In genomic region chr1:29284286-29284960, GRCh38 we compare ENCODE assay signal across 19 cellular contexts.
"Had no signal": no experiment of that assay in that cellular context is flagged by ENCODE, and none has a peak within 500 bp of the region (broad histone marks: within the 10 kb centered on the region; RNA-seq: fewer than 3 reads in every experiment).

No MANE protein-coding gene starts in this region.

- H3K27me3 Mint-ChIP-seq: activated naive CD8-positive, alpha-beta T cell treated with anti-CD3 and anti-CD28 coated beads, Interleukin-2, amount 50 U/mL, for 24 hours had no signal

- H3K9me3 ChIP-seq: ascending aorta, ovary, testis had no signal

- DNase-seq: activated CD4-positive, alpha-beta T cell treated with anti-CD3 and anti-CD28 coated beads, Interleukin-2, amount 50 U/mL, for 4 hours; activated CD8-positive, alpha-beta memory T cell treated with anti-CD3 and anti-CD28 coated beads, Interleukin-2, amount 50 U/mL, for 4 hours; activated naive CD4-positive, alpha-beta T cell treated with Interleukin-2 at 50 U/mL for 16 hours; activated naive CD8-positive, alpha-beta T cell treated with anti-CD3 and anti-CD28 coated beads, Interleukin-2, amount 50 U/mL, for 24 hours; caudate nucleus; cortex of kidney; effector memory CD8-positive, alpha-beta T cell; erythroblast; hippocampal formation; ovary; stimulated activated CD4-positive, alpha-beta T cell treated with anti-CD3 and anti-CD28 coated beads, Interleukin-4, amount 100 ng/mL, for 1 hour; stimulated activated CD8-positive, alpha-beta memory T cell treated with anti-CD3 and anti-CD28 coated beads, Interleukin-4, amount 100 ng/mL, for 48 hours; SW 1271; testis had no signal

- H3K4me3 Mint-ChIP-seq: activated naive CD8-positive, alpha-beta T cell treated with anti-CD3 and anti-CD28 coated beads, Interleukin-2, amount 50 U/mL, for 24 hours; stimulated activated naive CD8-positive, alpha-beta T cell treated with anti-CD3 and anti-CD28 coated beads, Interleukin-15, Interleukin-2, amounts not matched to agents 100 ng/mL and 50 ng/mL, for 24 hours; T-helper 2 cell treated with Interferon-gamma antibody and Interleukin-4, amounts not matched to agents 5 μg/mL and 100 μg/mL, for 36 hours had no signal

- H3K27ac Mint-ChIP-seq: activated naive CD8-positive, alpha-beta T cell treated with anti-CD3 and anti-CD28 coated beads, Interleukin-2, amount 50 U/mL, for 24 hours; stimulated activated naive CD8-positive, alpha-beta T cell treated with anti-CD3 and anti-CD28 coated beads, Interleukin-15, Interleukin-2, amounts not matched to agents 100 ng/mL and 50 ng/mL, for 24 hours; T-helper 2 cell treated with Interferon-gamma antibody and Interleukin-4, amounts not matched to agents 5 μg/mL and 100 μg/mL, for 36 hours had no signal

- H3K27me3 ChIP-seq: ascending aorta, ovary, testis had no signal

- H3K4me3 ChIP-seq: ascending aorta, ovary had no signal

- ATAC-seq: activated CD4-positive, CD25-positive, alpha-beta regulatory T cell treated with anti-CD3 and anti-CD28 coated beads, Interleukin-2, amount 50 U/mL, for 24 hours; activated naive CD8-positive, alpha-beta T cell treated with anti-CD3 and anti-CD28 coated beads, Interleukin-2, amount 50 U/mL, for 24 hours; effector memory CD8-positive, alpha-beta T cell had no signal

- H3K27ac ChIP-seq: ascending aorta, testis had no signal

- H3K36me3 ChIP-seq: ovary had no signal

- H3K4me1 ChIP-seq: ascending aorta had no signal

- H3K9me3 Mint-ChIP-seq: activated naive CD8-positive, alpha-beta T cell treated with anti-CD3 and anti-CD28 coated beads, Interleukin-2, amount 50 U/mL, for 24 hours; effector memory CD8-positive, alpha-beta T cell; nephron; stimulated activated naive CD8-positive, alpha-beta T cell treated with anti-CD3 and anti-CD28 coated beads, Interleukin-15, Interleukin-2, amounts not matched to agents 100 ng/mL and 50 ng/mL, for 24 hours; T-helper 2 cell treated with Interferon-gamma antibody and Interleukin-4, amounts not matched to agents 5 μg/mL and 100 μg/mL, for 36 hours had no signal
